Comparison of ENCODE assay signal across 13 cellular contexts in genomic region chr17:65592131-65592965, GRCh38.
"Had no signal": no experiment of that assay in that cellular context is flagged by ENCODE, and none has a peak within 500 bp of the region (broad histone marks: within the 10 kb centered on the region; RNA-seq: fewer than 3 reads in every experiment).

No MANE protein-coding gene starts in this region.

- H3K4me3 Mint-ChIP-seq: memory B cell, neural crest cell had no signal

- H3K9me3 ChIP-seq: heart right ventricle, spleen, thyroid gland had no signal

- H3K4me3 ChIP-seq: heart right ventricle, spleen, thyroid gland had no signal

- H3K9me3 Mint-ChIP-seq: activated naive CD8-positive, alpha-beta T cell treated with anti-CD3 and anti-CD28 coated beads, Interleukin-2, amount 10 ng/mL, durations not matched to agents 7 days and 5 days; memory B cell; neural crest cell had no signal

- H3K27ac Mint-ChIP-seq: activated naive CD8-positive, alpha-beta T cell treated with anti-CD3 and anti-CD28 coated beads, Interleukin-2, amount 10 ng/mL, durations not matched to agents 7 days and 5 days; memory B cell; progenitor cell of endocrine pancreas had no signal

- H3K27me3 ChIP-seq: heart right ventricle, thyroid gland had no signal

- H3K27ac ChIP-seq: heart right ventricle, spleen, thyroid gland had no signal

- H3K36me3 ChIP-seq: heart right ventricle, spleen, thyroid gland had no signal

- H3K36me3 Mint-ChIP-seq: activated naive CD8-positive, alpha-beta T cell treated with anti-CD3 and anti-CD28 coated beads, Interleukin-2, amount 10 ng/mL, durations not matched to agents 7 days and 5 days; memory B cell had no signal

- ATAC-seq: heart right ventricle, left cardiac atrium had no signal

- DNase-seq: activated CD4-positive, alpha-beta T cell treated with anti-CD3 and anti-CD28 coated beads for 48 hours; activated naive CD8-positive, alpha-beta T cell treated with anti-CD3 and anti-CD28 coated beads, Interleukin-2, amount 10 ng/mL, durations not matched to agents 7 days and 5 days; amygdala; heart right ventricle; left cardiac atrium; spleen; stimulated activated CD4-positive, alpha-beta T cell treated with anti-CD3 and anti-CD28 coated beads, Interleukin-4, amount 100 ng/mL, for 24 hours; stimulated activated naive CD4-positive, alpha-beta T cell treated with Interleukin-2 at 50 U/mL for 16 hours; substantia nigra; thyroid gland had no signal
